ENCODE assay signal across 14 cellular contexts in genomic region chr1:21567241-21568005, GRCh38. TPM values are rescaled to one million over a fixed set of nuclear protein-coding genes. Genes with fewer than 3 reads are reported as not detected.
DNase-seq lines count a peak whose midpoint lies in the region; ATAC-seq, FAIRE-seq and TF ChIP-seq lines count a peak whose summit lies in the region.
"Had no signal": no experiment of that assay in that cellular context is flagged by ENCODE, and none has a peak within 500 bp of the region (broad histone marks: within the 10 kb centered on the region; RNA-seq: fewer than 3 reads in every experiment).

No MANE protein-coding gene starts in this region.

- intact Hi-C loops in HepG2 (cut with micrococcal nuclease; ENCODE audit: unreplicated experiment) (no loop called here), right lobe of liver (cut with DNase I) (no loop called here), aorta (cut with DNase I) (no loop called here)

- H3K27me3 ChIP-seq in HepG2 (ENCODE audit: control insufficient read depth in 1 of 2, insufficient read depth in 2 of 2, low read length in 2 of 2) (peaks cover 8 to 69% of the 10 kb centered on the region in 2 experiments), right lobe of liver (no peaks in the 10 kb centered on the region), SJSA1 (replicated peaks) (no peaks in the 10 kb centered on the region), aorta (ENCODE audit: control insufficient read depth in 1 of 2, insufficient read depth in 2 of 2, low read length in 1 of 2) (no peaks in the 10 kb centered on the region)
- H3K27me3 ChIP-seq: thyroid gland had no signal

- no peaks in the 10 kb centered on the region for H3K9me3 ChIP-seq in HepG2 (ENCODE audit: low read length)
- H3K9me3 ChIP-seq in right lobe of liver, result no peaks in the 10 kb centered on the region
- no peaks in the 10 kb centered on the region for H3K9me3 ChIP-seq in SJSA1 (replicated peaks)
- no peaks in the 10 kb centered on the region for H3K9me3 ChIP-seq in aorta (ENCODE audit: control insufficient read depth, low read length)
- H3K9me3 ChIP-seq: thyroid gland had no signal

- POLR2A ChIA-PET in HepG2 (lab: Yijun Ruan, JAX), result no interaction called here

- no TSS peak for BruUV-seq in HepG2 (replicated peaks; lab: Mats Ljungman, UMichigan)

- no peak for TF ChIP-seq CTCF in HepG2 (CRISPR knock-in tag; IDR thresholded peaks at IDR 0.05)
- TF ChIP-seq CTCF in right lobe of liver (IDR thresholded peaks at IDR 0.05), result no peak
- TF ChIP-seq CTCF in fibroblast of villous mesenchyme (IDR thresholded peaks at IDR 0.05; ENCODE audit: insufficient read depth, low read depth, low read length), result no peak
- TF ChIP-seq CTCF in omental fat pad (IDR thresholded peaks at IDR 0.05), result no peak

- no peak for DNase-seq in HepG2 (ENCODE audit: low spot score)
- DNase-seq in right lobe of liver, result no peak
- DNase-seq in SJSA1 (ENCODE audit: low read depth in 1 of 2, low spot score in 2 of 2), result peak; percentile 95 to 97
- DNase-seq in fibroblast of villous mesenchyme (ENCODE audit: low read depth), result peak; percentile 39
- peak; percentile 38 to 67 for DNase-seq in aorta
- no peak for DNase-seq in NCI-H2029 treated with DMSO at 0.1 percent for 48 hours (lab: John Stamatoyannopoulos, UW)
- no peak for DNase-seq in omental fat pad (ENCODE audit: low spot score)
- DNase-seq: activated CD4-positive, alpha-beta T cell treated with anti-CD3 and anti-CD28 coated beads for 4 hours; activated naive CD8-positive, alpha-beta T cell treated with anti-CD3 and anti-CD28 coated beads, Interleukin-2, amount 10 ng/mL, durations not matched to agents 7 days and 5 days; DMS79 treated with DMSO at 0.1 percent for 48 hours; midbrain; thyroid gland had no signal

- FAIRE-seq in HepG2 (lab: Jason Lieb, UNC), result no peak
- FAIRE-seq: GM12892 had no signal

- H3K27ac ChIP-seq in HepG2 (ENCODE audit: extremely low read length, insufficient read depth, low read length) (no peak overlapping the region), right lobe of liver (no peak overlapping the region), SJSA1 (peak overlapping the region; percentile 91), aorta (ENCODE audit: low read depth in 1 of 2, low read length in 2 of 2) (no peak overlapping the region)
- H3K27ac ChIP-seq: thyroid gland had no signal

- H3K36me3 ChIP-seq in HepG2 (replicated peaks in 1 of 2; ENCODE audit: control insufficient read depth in 1 of 2, insufficient read depth in 2 of 2, low read length in 2 of 2) (no peaks in the 10 kb centered on the region), right lobe of liver (peaks cover 0 to 13% (median 5%) of the 10 kb centered on the region in 4 donors), SJSA1 (peaks cover 86% of the 10 kb centered on the region), aorta (ENCODE audit: control insufficient read depth in 1 of 2, insufficient read depth in 2 of 2, low read length in 1 of 2) (no peaks in the 10 kb centered on the region)
- H3K36me3 ChIP-seq: thyroid gland had no signal

- H3K4me3 ChIP-seq in HepG2 (replicated peaks in 1 of 3; ENCODE audit: insufficient read depth in 1 of 3, low read depth in 2 of 3, low read length in 3 of 3) (no peak overlapping the region), right lobe of liver (no peak overlapping the region), SJSA1 (no peak overlapping the region), fibroblast of villous mesenchyme (ENCODE audit: low read depth, low read length) (no peak overlapping the region), aorta (ENCODE audit: low read length in 2 of 2) (no peak overlapping the region)
- H3K4me3 ChIP-seq: thyroid gland had no signal

- H3K4me1 ChIP-seq in HepG2 (ENCODE audit: insufficient read depth, low read length), result peaks cover 25% of the 10 kb centered on the region
- peaks cover 0 to 21% (median 10%) of the 10 kb centered on the region in 4 donors for H3K4me1 ChIP-seq in right lobe of liver
- H3K4me1 ChIP-seq in SJSA1 (replicated peaks), result peaks cover 59% of the 10 kb centered on the region
- no peaks in the 10 kb centered on the region for H3K4me1 ChIP-seq in aorta (ENCODE audit: control insufficient read depth in 1 of 2, insufficient read depth in 2 of 2, low read length in 2 of 2)
- H3K4me1 ChIP-seq: thyroid gland had no signal

- TF ChIP-seq POLR2A in HepG2 (IDR thresholded peaks at IDR 0.05; ENCODE audit: insufficient read depth in 1 of 2, low read depth in 2 of 2, low read length in 2 of 2) (no peak), right lobe of liver (IDR thresholded peaks at IDR 0.05) (no peak)

- no peak overlapping the region for H2AFZ ChIP-seq in HepG2 (ENCODE audit: low read length)

- ATAC-seq in HepG2, result peak; percentile 32
- ATAC-seq in right lobe of liver, result no peak
- ATAC-seq in aorta (ENCODE audit: low FRiP score), result no peak
- no peak for ATAC-seq in HG02588 (IDR thresholded peaks at IDR 0.05; ENCODE audit: unreplicated experiment)
- ATAC-seq in omental fat pad (ENCODE audit: low FRiP score), result no peak

- no peak overlapping the region for H3K9ac ChIP-seq in HepG2 (ENCODE audit: insufficient read depth, low read depth, low read length)

- no peaks in the 10 kb centered on the region for H3K79me2 ChIP-seq in HepG2 (ENCODE audit: insufficient read depth, low read length)

- 36% methylated on average over 18 of the region's 24 CpGs for WGBS in HepG2 (ENCODE audit: low lambda C conversion rate)
- WGBS in right lobe of liver (ENCODE audit: insufficient coverage, low coverage, low lambda C conversion rate, missing lambda C conversion rate), result 61% methylated on average over 3 of the region's 24 CpGs
- 37 to 38% methylated on average over 24 of the region's 24 CpGs for WGBS in aorta, 2 donors

- TF ChIP-seq EP300 in HepG2 (IDR thresholded peaks at IDR 0.05; ENCODE audit: low read depth in 2 of 2, low read length in 2 of 2), result no peak
- no peak for TF ChIP-seq EP300 in HepG2 (CRISPR knock-in tag; IDR thresholded peaks at IDR 0.05; ENCODE audit: borderline replicate concordance)

- in situ Hi-C loops in HepG2 (cut with HindIII; ENCODE audit: extremely low pct_ligation_motif_present, low pct_unique_long_range_greater_than_20kb), result loop anchor here (5.0 kb wide), 1 partner anchor 55 kb away; no protein-coding TSS in a partner anchor

- no peaks in the 10 kb centered on the region for H4K20me1 ChIP-seq in HepG2 (ENCODE audit: insufficient read depth, low read length)

- CTCF ChIA-PET in HepG2 (lab: Yijun Ruan, JAX; ENCODE audit: low intra/inter-chr PET ratio, low total read pairs), result no interaction called here

- TF ChIP-seq RAD21 in HepG2 (CRISPR knock-in tag; IDR thresholded peaks at IDR 0.05), result no peak

- H3K4me2 ChIP-seq in HepG2 (ENCODE audit: low read depth, low read length), result no peak overlapping the region; the same call in 1 of the 2 replicates

TF ChIP-seq in HepG2, 621 proteins besides CTCF, POLR2A, EP300 and RAD21:
- TF ChIP-seq ZNF496 (CRISPR knock-in tag; IDR thresholded peaks at IDR 0.05; ENCODE audit: insufficient replicate concordance) (no peak), ZNF547 (CRISPR knock-in tag; IDR thresholded peaks at IDR 0.05) (0 out of 2 replicates have a peak, but pooled peaks have one; percentile 22), HNRNPLL (IDR thresholded peaks at IDR 0.05; ENCODE audit: low read depth, low read length, poor library complexity, severe bottlenecking) (peak; percentile 37)

RNA-seq across cellular contexts. Expression of gene ALPL, which starts 58.2 kb away (rescaled TPM):
- total RNA-seq in HepG2 (2016; rRNA removed; fragmentation: Illumina TruSeq; extraction: Trizol), result not detected in 2 replicates
- total RNA-seq in HepG2 (2016; cell fraction: cytosol; rRNA removed; fragmentation: Illumina TruSeq; extraction: Trizol; ENCODE audit: low read depth), result not detected in 2 replicates
- not detected in 2 replicates for total RNA-seq in HepG2 (2016; cell fraction: insoluble cytoplasmic fraction; rRNA removed; fragmentation: Illumina TruSeq; extraction: Trizol)
- total RNA-seq in HepG2 (2016; cell fraction: membrane; rRNA removed; fragmentation: Illumina TruSeq; extraction: Trizol), result not detected in 2 replicates
- total RNA-seq in HepG2 (2016; cell fraction: nucleus; rRNA removed; fragmentation: Illumina TruSeq; extraction: Trizol), result not detected in 2 replicates
- polyA plus RNA-seq in HepG2 (2011; rRNA removed), result 0.12 and 0.20 TPM in 2 replicates
- 0.18 and 0.23 TPM in 2 replicates for polyA plus RNA-seq in HepG2 (2011; cell fraction: cytosol; rRNA removed)
- 0.17 and 0.27 TPM in 2 replicates for polyA plus RNA-seq in HepG2 (2011; cell fraction: nucleus; rRNA removed)
- polyA plus RNA-seq in HepG2 (2012), result not detected in 2 replicates
- polyA plus RNA-seq in HepG2 (2016; cell fraction: cytosol; fragmentation: Illumina TruSeq; extraction: Trizol; ENCODE audit: low read depth), result 0.09 TPM in 1 of 2 replicates, not detected in the other
- polyA plus RNA-seq in HepG2 (2016; cell fraction: insoluble cytoplasmic fraction; fragmentation: Illumina TruSeq; extraction: Trizol; ENCODE audit: low read depth), result not detected in 2 replicates
- 0.15 TPM in 1 of 2 replicates, not detected in the other for polyA plus RNA-seq in HepG2 (2016; cell fraction: membrane; fragmentation: Illumina TruSeq; extraction: Trizol; ENCODE audit: low read depth)
- 0.30 TPM in 1 of 2 replicates, not detected in the other for polyA plus RNA-seq in HepG2 (2016; cell fraction: nucleus; fragmentation: Illumina TruSeq; extraction: Trizol; ENCODE audit: insufficient read depth, low read depth)
- polyA minus RNA-seq in HepG2 (2011; rRNA and poly(A)+ RNA removed; ENCODE audit: low replicate concordance), result 1.3 TPM in 1 of 2 replicates, not detected in the other
- not detected in 2 replicates for polyA minus RNA-seq in HepG2 (2011; cell fraction: cytosol; rRNA and poly(A)+ RNA removed)
- polyA minus RNA-seq in HepG2 (2011; cell fraction: nucleus; rRNA and poly(A)+ RNA removed), result not detected in 2 replicates
- 10 to 100 TPM; 23.2 to 81.5 (median 48.1) TPM for total RNA-seq in right lobe of liver
- 269 and 410 TPM in 2 replicates for total RNA-seq in SJSA1 (2014; rRNA removed; shearing (Covaris generic))
- 1.3 and 1.7 TPM in 2 replicates for total RNA-seq in fibroblast of villous mesenchyme
- 10 to 100 TPM in 1 of 2 donors, 1 to 10 TPM in 1; 6.7 to 22.3 TPM for total RNA-seq in aorta
- 1 to 10 TPM; 2.5 to 4.3 TPM for polyA plus RNA-seq in aorta
- total RNA-seq in omental fat pad, result 10 to 100 TPM in 3 of 4 donors, 1 to 10 TPM in 1; 5.3 to 52.8 (median 16.8) TPM
- total RNA-seq: activated naive CD8-positive, alpha-beta T cell treated with anti-CD3 and anti-CD28 coated beads, Interleukin-2, amount 10 ng/mL, durations not matched to agents 7 days and 5 days had no signal

Comparison
In these comparisons a context has a peak if more than half of its experiments do, and no peak if none do; other contexts are left out.
1. DNase-seq: peak in SJSA1 (2 of 2), fibroblast of villous mesenchyme (single experiment) and aorta (2 of 2); none in HepG2 (single experiment), right lobe of liver (0 of 3), NCI-H2029 treated with DMSO at 0.1 percent for 48 hours (single experiment) and omental fat pad (single experiment).